8 cellular contexts compared by ENCODE assay signal in genomic region chr1:151251656-151252470, GRCh38. TPM values are rescaled to one million over a fixed set of nuclear protein-coding genes. Genes with fewer than 3 reads are reported as not detected.
DNase-seq lines count a peak whose midpoint lies in the region; ATAC-seq, FAIRE-seq and TF ChIP-seq lines count a peak whose summit lies in the region.

No MANE protein-coding gene starts in this region.

- TF ChIP-seq EP300 in sigmoid colon (IDR thresholded peaks at IDR 0.05): no peak

- H3K27me3 ChIP-seq in right atrium auricular region (no peaks in the 10 kb centered on the region), sigmoid colon (no peaks in the 10 kb centered on the region)

- WGBS in sigmoid colon, 2 donors: 59 to 67% methylated on average over 16 of the region's 16 CpGs

- DNase-seq in AG04449 (ENCODE audit: low read depth, low spot score): peak; percentile 31
- peak; percentile 62 for DNase-seq in GM19239 (ENCODE audit: insufficient read length, low spot score)
- DNase-seq in NCI-H146 treated with DMSO at 0.1 percent for 48 hours (lab: John Stamatoyannopoulos, UW; ENCODE audit: unreplicated experiment): peak; percentile 63
- DNase-seq in SW 1271 (lab: John Stamatoyannopoulos, UW): peak; percentile 5 to 82
- peak; percentile 80 for DNase-seq in amniotic stem cell (lab: John Stamatoyannopoulos, UW)
- peak; percentile 66 for DNase-seq in right atrium auricular region (ENCODE audit: low spot score)
- peak; percentile 77 for DNase-seq in sigmoid colon

- no peak for ATAC-seq in HG03565 (IDR thresholded peaks at IDR 0.05; ENCODE audit: unreplicated experiment)

- H3K27ac ChIP-seq in right atrium auricular region (no peak overlapping the region), sigmoid colon (no peak overlapping the region)

- FAIRE-seq in GM19239 (lab: Jason Lieb, UNC): peak; percentile 37

- POLR2A ChIA-PET in AG04449 (lab: Yijun Ruan, JAX): interaction anchor here (0.6 kb wide), 1 partner anchor 76 kb away, joined by 3 read pairs; the partner anchor contains the start of gene TMOD4

- CTCF ChIA-PET in AG04449 (lab: Yijun Ruan, JAX): interaction anchor here (0.6 to 5.1 kb wide), 34 partner anchors 8 to 193 kb away, joined by 3 to 69 read pairs (median 5); partner anchors contain the start of genes LYSMD1, SCNM1, TMOD4 and VPS72

- peak; percentile 76 for TF ChIP-seq CTCF in AG04449 (IDR thresholded peaks at IDR 0.05; ENCODE audit: insufficient read depth, low read length, missing control alignments)
- peak; percentile 58 to 83 for TF ChIP-seq CTCF in right atrium auricular region (IDR thresholded peaks at IDR 0.05)
- peak; percentile 49 to 84 (median 73) for TF ChIP-seq CTCF in sigmoid colon (IDR thresholded peaks at IDR 0.05)

- TF ChIP-seq POLR2A in sigmoid colon (IDR thresholded peaks at IDR 0.05): no peak

- H3K4me3 ChIP-seq in AG04449 (ENCODE audit: low read depth, low read length): no peak overlapping the region
- no peak overlapping the region for H3K4me3 ChIP-seq in right atrium auricular region
- no peak overlapping the region for H3K4me3 ChIP-seq in sigmoid colon

- intact Hi-C loops in sigmoid colon (cut with DNase I): no loop called here

- H3K4me1 ChIP-seq in right atrium auricular region (peaks cover 0 to 12% of the 10 kb centered on the region in 2 donors), sigmoid colon (peaks cover 0 to 20% (median 16%) of the 10 kb centered on the region in 4 donors)

- no peaks in the 10 kb centered on the region for H3K9me3 ChIP-seq in right atrium auricular region
- no peaks in the 10 kb centered on the region for H3K9me3 ChIP-seq in sigmoid colon

- peaks cover 29% of the 10 kb centered on the region for H3K36me3 ChIP-seq in right atrium auricular region
- peaks cover 5 to 36% (median 27%) of the 10 kb centered on the region in 4 donors for H3K36me3 ChIP-seq in sigmoid colon

RNA-seq across cellular contexts. Expression of gene PSMD4, which starts 2.7 kb away (rescaled TPM):
- 100 to 1,000 TPM; 109 to 157 TPM for total RNA-seq in right atrium auricular region
- 100 to 1,000 TPM; 138 to 194 (median 173) TPM for total RNA-seq in sigmoid colon
- polyA plus RNA-seq in sigmoid colon: 100 to 1,000 TPM; 111 to 176 (median 111) TPM

RNA-seq across cellular contexts. Expression of gene ZNF687, which starts 30.2 kb away (rescaled TPM):
- total RNA-seq in right atrium auricular region (10 to 100 TPM; 12.9 to 26.3 TPM), sigmoid colon (10 to 100 TPM; 17.6 to 24.2 (median 18.3) TPM)
- polyA plus RNA-seq in sigmoid colon: 10 to 100 TPM in 2 of 3 donors, 1 to 10 TPM in 1; 6.6 to 16.6 (median 10.4) TPM

RNA-seq across cellular contexts. Expression of gene PIP5K1A, which starts 53.5 kb away (rescaled TPM):
- total RNA-seq in right atrium auricular region: 10 to 100 TPM; 35.6 to 41.8 TPM
- 10 to 100 TPM; 33.2 to 51.5 (median 37.8) TPM for total RNA-seq in sigmoid colon
- 10 to 100 TPM in 2 of 3 donors, 1 to 10 TPM in 1; 9.6 to 23.7 (median 19.0) TPM for polyA plus RNA-seq in sigmoid colon
